1 cellular context compared by ENCODE assay signal in genomic region chr9:136400038-136400834, GRCh38.
TF ChIP-seq lines count a peak whose summit lies in the region.

A gene with protein sequence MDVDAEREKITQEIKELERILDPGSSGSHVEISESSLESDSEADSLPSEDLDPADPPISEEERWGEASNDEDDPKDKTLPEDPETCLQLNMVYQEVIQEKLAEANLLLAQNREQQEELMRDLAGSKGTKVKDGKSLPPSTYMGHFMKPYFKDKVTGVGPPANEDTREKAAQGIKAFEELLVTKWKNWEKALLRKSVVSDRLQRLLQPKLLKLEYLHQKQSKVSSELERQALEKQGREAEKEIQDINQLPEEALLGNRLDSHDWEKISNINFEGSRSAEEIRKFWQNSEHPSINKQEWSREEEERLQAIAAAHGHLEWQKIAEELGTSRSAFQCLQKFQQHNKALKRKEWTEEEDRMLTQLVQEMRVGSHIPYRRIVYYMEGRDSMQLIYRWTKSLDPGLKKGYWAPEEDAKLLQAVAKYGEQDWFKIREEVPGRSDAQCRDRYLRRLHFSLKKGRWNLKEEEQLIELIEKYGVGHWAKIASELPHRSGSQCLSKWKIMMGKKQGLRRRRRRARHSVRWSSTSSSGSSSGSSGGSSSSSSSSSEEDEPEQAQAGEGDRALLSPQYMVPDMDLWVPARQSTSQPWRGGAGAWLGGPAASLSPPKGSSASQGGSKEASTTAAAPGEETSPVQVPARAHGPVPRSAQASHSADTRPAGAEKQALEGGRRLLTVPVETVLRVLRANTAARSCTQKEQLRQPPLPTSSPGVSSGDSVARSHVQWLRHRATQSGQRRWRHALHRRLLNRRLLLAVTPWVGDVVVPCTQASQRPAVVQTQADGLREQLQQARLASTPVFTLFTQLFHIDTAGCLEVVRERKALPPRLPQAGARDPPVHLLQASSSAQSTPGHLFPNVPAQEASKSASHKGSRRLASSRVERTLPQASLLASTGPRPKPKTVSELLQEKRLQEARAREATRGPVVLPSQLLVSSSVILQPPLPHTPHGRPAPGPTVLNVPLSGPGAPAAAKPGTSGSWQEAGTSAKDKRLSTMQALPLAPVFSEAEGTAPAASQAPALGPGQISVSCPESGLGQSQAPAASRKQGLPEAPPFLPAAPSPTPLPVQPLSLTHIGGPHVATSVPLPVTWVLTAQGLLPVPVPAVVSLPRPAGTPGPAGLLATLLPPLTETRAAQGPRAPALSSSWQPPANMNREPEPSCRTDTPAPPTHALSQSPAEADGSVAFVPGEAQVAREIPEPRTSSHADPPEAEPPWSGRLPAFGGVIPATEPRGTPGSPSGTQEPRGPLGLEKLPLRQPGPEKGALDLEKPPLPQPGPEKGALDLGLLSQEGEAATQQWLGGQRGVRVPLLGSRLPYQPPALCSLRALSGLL (N-terminal part only) (minus strand): TSS chr9:136400170. CDS start chr9:136398428, 1,742 bp downstream.

TF ChIP-seq in K562, 482 proteins besides CTCF, POLR2A, EP300 and RAD21 (continued from another document and continues in another):
- TF ChIP-seq, protein P1, sequence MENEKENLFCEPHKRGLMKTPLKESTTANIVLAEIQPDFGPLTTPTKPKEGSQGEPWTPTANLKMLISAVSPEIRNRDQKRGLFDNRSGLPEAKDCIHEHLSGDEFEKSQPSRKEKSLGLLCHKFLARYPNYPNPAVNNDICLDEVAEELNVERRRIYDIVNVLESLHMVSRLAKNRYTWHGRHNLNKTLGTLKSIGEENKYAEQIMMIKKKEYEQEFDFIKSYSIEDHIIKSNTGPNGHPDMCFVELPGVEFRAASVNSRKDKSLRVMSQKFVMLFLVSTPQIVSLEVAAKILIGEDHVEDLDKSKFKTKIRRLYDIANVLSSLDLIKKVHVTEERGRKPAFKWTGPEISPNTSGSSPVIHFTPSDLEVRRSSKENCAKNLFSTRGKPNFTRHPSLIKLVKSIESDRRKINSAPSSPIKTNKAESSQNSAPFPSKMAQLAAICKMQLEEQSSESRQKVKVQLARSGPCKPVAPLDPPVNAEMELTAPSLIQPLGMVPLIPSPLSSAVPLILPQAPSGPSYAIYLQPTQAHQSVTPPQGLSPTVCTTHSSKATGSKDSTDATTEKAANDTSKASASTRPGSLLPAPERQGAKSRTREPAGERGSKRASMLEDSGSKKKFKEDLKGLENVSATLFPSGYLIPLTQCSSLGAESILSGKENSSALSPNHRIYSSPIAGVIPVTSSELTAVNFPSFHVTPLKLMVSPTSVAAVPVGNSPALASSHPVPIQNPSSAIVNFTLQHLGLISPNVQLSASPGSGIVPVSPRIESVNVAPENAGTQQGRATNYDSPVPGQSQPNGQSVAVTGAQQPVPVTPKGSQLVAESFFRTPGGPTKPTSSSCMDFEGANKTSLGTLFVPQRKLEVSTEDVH (IDR thresholded peaks at IDR 0.05; ENCODE audit: low read depth, partially characterized antibody) = no peak
- TF ChIP-seq MXI1 (IDR thresholded peaks at IDR 0.05; ENCODE audit: low read depth, low read length) (peak; percentile 51; the same call in 1 of the 2 replicates), PCBP2 (IDR thresholded peaks at IDR 0.05; ENCODE audit: low read depth, low read length, poor library complexity, severe bottlenecking) (no peak), CREBBP (IDR thresholded peaks at IDR 0.05; ENCODE audit: low read depth, low read length) (no peak), E2F3 (CRISPR knock-in tag; IDR thresholded peaks at IDR 0.05) (no peak), NFE2 (IDR thresholded peaks at IDR 0.05; ENCODE audit: low read depth) (no peak), ZC3H8 (IDR thresholded peaks at IDR 0.05) (no peak), TARDBP (IDR thresholded peaks at IDR 0.05) (no peak), GATA2 (CRISPR knock-in tag; IDR thresholded peaks at IDR 0.05) (no peak), HOMEZ (CRISPR knock-in tag; IDR thresholded peaks at IDR 0.05) (no peak), ETV6 (IDR thresholded peaks at IDR 0.05; ENCODE audit: borderline replicate concordance in 1 of 2, low read depth in 2 of 2, low read length in 1 of 2) (no peak), ETV6 (CRISPR knock-in tag; IDR thresholded peaks at IDR 0.05; ENCODE audit: borderline replicate concordance) (no peak), HDAC2 (IDR thresholded peaks at IDR 0.05) (no peak), ZBTB9 (CRISPR knock-in tag; IDR thresholded peaks at IDR 0.05) (0 out of 2 replicates have a peak, but pooled peaks have one; percentile 59), SUPT5H (IDR thresholded peaks at IDR 0.05) (peak; percentile 43; the same call in 1 of the 2 replicates), ZC3H4 (CRISPR knock-in tag; IDR thresholded peaks at IDR 0.05; ENCODE audit: borderline replicate concordance) (0 out of 2 replicates have a peak, but pooled peaks have one; percentile 44), TEAD1 (CRISPR knock-in tag; IDR thresholded peaks at IDR 0.05) (0 out of 4 replicates have a peak, but pooled peaks of 1 of the 2 experiments have one; percentile 12), RFX7 (CRISPR knock-in tag; IDR thresholded peaks at IDR 0.05) (no peak), CHD1 (IDR thresholded peaks at IDR 0.05; ENCODE audit: low read length) (no peak), SRSF7 (optimal IDR thresholded peaks at IDR 0.05; ENCODE audit: low read depth, low read length) (no peak), MTA1 (IDR thresholded peaks at IDR 0.05; ENCODE audit: borderline replicate concordance) (no peak)
- TF ChIP-seq, protein P2, sequence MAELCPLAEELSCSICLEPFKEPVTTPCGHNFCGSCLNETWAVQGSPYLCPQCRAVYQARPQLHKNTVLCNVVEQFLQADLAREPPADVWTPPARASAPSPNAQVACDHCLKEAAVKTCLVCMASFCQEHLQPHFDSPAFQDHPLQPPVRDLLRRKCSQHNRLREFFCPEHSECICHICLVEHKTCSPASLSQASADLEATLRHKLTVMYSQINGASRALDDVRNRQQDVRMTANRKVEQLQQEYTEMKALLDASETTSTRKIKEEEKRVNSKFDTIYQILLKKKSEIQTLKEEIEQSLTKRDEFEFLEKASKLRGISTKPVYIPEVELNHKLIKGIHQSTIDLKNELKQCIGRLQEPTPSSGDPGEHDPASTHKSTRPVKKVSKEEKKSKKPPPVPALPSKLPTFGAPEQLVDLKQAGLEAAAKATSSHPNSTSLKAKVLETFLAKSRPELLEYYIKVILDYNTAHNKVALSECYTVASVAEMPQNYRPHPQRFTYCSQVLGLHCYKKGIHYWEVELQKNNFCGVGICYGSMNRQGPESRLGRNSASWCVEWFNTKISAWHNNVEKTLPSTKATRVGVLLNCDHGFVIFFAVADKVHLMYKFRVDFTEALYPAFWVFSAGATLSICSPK (IDR thresholded peaks at IDR 0.05; ENCODE audit: borderline replicate concordance) = no peak
- TF ChIP-seq, protein P3, sequence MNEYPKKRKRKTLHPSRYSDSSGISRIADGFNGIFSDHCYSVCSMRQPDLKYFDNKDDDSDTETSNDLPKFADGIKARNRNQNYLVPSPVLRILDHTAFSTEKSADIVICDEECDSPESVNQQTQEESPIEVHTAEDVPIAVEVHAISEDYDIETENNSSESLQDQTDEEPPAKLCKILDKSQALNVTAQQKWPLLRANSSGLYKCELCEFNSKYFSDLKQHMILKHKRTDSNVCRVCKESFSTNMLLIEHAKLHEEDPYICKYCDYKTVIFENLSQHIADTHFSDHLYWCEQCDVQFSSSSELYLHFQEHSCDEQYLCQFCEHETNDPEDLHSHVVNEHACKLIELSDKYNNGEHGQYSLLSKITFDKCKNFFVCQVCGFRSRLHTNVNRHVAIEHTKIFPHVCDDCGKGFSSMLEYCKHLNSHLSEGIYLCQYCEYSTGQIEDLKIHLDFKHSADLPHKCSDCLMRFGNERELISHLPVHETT (CRISPR knock-in tag; conservative IDR thresholded peaks at IDR 0.05 in 1 of 2, IDR thresholded peaks at IDR 0.05 in 1 of 2) = peak in 1 of 2 experiments; percentile 66; a peak in 2 of 4 replicates
- TF ChIP-seq, protein P4, sequence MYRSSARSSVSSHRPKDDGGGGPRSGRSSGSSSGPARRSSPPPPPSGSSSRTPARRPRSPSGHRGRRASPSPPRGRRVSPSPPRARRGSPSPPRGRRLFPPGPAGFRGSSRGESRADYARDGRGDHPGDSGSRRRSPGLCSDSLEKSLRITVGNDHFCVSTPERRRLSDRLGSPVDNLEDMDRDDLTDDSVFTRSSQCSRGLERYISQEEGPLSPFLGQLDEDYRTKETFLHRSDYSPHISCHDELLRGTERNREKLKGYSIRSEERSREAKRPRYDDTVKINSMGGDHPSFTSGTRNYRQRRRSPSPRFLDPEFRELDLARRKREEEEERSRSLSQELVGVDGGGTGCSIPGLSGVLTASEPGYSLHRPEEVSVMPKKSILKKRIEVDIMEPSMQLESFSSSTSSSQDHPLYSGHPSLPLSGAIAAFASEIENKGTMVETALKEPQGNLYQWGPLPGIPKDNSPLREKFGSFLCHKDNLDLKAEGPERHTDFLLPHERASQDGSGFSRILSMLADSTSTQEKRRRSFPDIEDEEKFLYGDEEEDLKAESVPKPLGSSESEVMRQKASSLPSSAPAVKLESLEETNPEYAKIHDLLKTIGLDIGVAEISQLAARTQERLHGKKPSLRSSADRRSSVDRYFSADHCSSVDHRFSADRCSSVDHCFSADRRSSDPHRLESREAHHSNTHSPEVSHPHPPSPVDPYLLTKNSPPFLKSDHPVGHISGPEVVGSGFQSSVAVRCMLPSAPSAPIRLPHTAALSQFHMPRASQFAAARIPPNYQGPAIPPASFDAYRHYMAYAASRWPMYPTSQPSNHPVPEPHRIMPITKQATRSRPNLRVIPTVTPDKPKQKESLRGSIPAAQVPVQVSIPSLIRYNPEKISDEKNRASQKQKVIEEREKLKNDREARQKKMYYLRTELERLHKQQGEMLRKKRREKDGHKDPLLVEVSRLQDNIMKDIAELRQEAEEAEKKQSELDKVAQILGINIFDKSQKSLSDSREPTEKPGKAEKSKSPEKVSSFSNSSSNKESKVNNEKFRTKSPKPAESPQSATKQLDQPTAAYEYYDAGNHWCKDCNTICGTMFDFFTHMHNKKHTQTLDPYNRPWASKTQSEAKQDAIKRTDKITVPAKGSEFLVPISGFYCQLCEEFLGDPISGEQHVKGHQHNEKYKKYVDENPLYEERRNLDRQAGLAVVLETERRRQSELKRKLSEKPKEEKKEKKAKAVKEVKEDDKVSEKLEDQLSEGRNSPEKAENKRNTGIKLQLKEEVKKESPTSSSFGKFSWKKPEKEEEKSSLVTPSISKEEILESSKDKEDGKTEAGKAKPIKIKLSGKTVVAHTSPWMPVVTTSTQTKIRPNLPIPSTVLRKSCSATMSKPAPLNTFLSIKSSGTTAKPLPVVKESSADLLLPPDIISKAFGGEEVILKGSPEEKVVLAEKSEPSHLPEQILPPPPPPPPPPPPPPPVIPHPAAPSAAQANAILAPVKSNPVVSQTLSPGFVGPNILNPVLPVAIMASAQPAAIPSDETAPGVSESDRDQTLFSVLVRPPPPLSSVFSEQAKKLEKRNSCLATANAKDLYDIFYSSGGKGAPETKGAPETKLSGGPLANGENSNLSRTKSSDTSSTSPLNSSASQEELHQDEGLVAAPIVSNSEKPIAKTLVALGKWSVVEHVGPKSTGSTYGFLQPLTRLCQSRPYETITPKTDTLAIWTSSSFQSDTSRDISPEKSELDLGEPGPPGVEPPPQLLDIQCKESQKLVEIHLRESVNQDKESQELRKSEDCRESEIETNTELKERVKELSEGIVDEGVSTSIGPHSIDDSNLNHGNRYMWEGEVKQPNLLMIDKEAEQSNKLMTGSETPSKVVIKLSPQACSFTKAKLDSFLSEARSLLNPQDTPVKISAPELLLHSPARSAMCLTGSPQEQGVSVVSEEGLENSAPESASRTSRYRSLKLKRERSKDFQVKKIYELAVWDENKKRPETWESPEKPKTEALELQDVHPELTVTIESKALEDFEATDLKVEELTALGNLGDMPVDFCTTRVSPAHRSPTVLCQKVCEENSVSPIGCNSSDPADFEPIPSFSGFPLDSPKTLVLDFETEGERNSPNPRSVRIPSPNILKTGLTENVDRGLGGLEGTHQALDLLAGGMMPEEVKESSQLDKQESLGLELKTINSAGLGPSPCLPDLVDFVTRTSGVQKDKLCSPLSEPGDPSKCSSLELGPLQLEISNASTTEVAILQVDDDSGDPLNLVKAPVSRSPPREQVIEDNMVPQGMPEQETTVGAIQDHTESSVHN (IDR thresholded peaks at IDR 0.05; ENCODE audit: borderline replicate concordance in 1 of 2, low read depth in 1 of 2) = no peak
- TF ChIP-seq, protein P5, sequence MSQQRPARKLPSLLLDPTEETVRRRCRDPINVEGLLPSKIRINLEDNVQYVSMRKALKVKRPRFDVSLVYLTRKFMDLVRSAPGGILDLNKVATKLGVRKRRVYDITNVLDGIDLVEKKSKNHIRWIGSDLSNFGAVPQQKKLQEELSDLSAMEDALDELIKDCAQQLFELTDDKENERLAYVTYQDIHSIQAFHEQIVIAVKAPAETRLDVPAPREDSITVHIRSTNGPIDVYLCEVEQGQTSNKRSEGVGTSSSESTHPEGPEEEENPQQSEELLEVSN (IDR thresholded peaks at IDR 0.05; ENCODE audit: borderline replicate concordance in 1 of 2, extremely low read depth in 1 of 2, insufficient read depth in 1 of 2, insufficient read length in 1 of 2, low read depth in 1 of 2, low read length in 1 of 2, poor library complexity in 1 of 2, severe bottlenecking in 1 of 2) = peak in 1 of 2 experiments; percentile 65
